In the genomic region with DNA sequence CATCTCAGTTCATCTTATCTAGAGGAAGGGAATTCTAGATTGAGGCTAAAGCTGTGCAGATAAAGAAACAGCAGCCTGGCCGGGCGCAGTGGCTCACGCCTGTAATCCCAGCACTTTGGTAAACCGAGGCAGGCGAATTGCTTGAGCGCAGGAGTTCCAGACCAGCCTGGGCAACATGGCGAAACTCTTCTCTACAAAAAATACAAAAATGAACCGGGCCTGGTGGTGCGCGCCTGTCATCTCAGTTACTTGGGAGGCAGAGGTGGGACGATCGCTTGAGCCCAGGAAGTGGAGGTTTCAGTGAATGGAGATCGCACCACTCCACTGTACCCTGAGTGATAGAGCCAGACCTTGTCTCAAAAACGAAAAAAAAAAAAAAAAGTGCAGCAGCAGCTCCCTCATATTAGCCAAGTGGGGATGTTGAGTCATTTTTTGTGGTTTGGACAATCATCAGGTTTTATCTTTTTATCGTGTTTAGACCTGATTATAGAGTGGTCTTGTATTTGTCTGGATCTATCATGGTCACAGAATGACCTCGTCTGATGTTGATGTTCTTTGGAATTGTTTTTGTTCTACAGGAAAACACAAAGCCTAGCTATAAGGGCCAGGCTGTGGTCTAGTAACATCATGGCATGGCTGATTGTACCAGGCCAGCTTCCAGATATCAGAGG, we compare ENCODE assay signal across 8 cellular contexts. TPM values are rescaled to one million over a fixed set of nuclear protein-coding genes. Genes with fewer than 3 reads are reported as not detected.
DNase-seq lines count a peak whose midpoint lies in the region; ATAC-seq and TF ChIP-seq lines count a peak whose summit lies in the region.

No MANE protein-coding gene starts in this region.

- no peak for TF ChIP-seq CTCF in BJ (IDR thresholded peaks at IDR 0.05; ENCODE audit: insufficient read depth, low read depth, low read length)
- TF ChIP-seq CTCF in KMS-11 (conservative IDR thresholded peaks at IDR 0.05; ENCODE audit: low read depth, low read length): no peak
- no peak for TF ChIP-seq CTCF in chondrocyte (IDR thresholded peaks at IDR 0.05)

- no peaks in the 10 kb centered on the region for H4K20me1 ChIP-seq in KMS-11 (ENCODE audit: insufficient read depth)

- intact Hi-C loops in naive thymus-derived CD4-positive, alpha-beta T cell (cut with micrococcal nuclease): loop anchor here (1.0 to 10.0 kb wide), 16 partner anchors 34 to 1909 kb away; a partner anchor contains a TSS

- no peak for ATAC-seq in naive thymus-derived CD4-positive, alpha-beta T cell
- no peak for ATAC-seq in GM21786 (IDR thresholded peaks at IDR 0.05; ENCODE audit: unreplicated experiment)
- ATAC-seq in GM19328 (IDR thresholded peaks at IDR 0.05; ENCODE audit: unreplicated experiment): no peak
- ATAC-seq in HG03342 (IDR thresholded peaks at IDR 0.05; ENCODE audit: unreplicated experiment): no peak

- H3K27me3 ChIP-seq in BJ (ENCODE audit: control insufficient read depth, insufficient read depth, low read length) (no peaks in the 10 kb centered on the region), KMS-11 (ENCODE audit: insufficient read depth, low read depth) (no peaks in the 10 kb centered on the region)
- H3K27me3 ChIP-seq in naive thymus-derived CD4-positive, alpha-beta T cell (ENCODE audit: control insufficient read depth in 2 of 2, insufficient read depth in 2 of 2, low read length in 2 of 2): no peaks in the 10 kb centered on the region

- H3K4me1 ChIP-seq in KMS-11 (ENCODE audit: low read depth, poor library complexity, severe bottlenecking): peaks cover 21% of the 10 kb centered on the region
- peaks cover 23 to 25% of the 10 kb centered on the region in 2 donors for H3K4me1 ChIP-seq in naive thymus-derived CD4-positive, alpha-beta T cell (ENCODE audit: control insufficient read depth in 2 of 2, insufficient read depth in 2 of 2, low read length in 2 of 2)

- H3K27ac ChIP-seq in KMS-11: no peak overlapping the region
- peak overlapping the region; percentile 91 for H3K27ac ChIP-seq in naive thymus-derived CD4-positive, alpha-beta T cell (ENCODE audit: low read depth, low read length)

- H3K9ac ChIP-seq in KMS-11: no peak overlapping the region; the same call in 1 of the 2 replicates

- H3K36me3 Mint-ChIP-seq in chondrocyte (ENCODE audit: low read depth): no peaks in the 10 kb centered on the region
- H3K36me3 Mint-ChIP-seq in naive thymus-derived CD4-positive, alpha-beta T cell: peaks cover 0 to 5% (median 0%) of the 10 kb centered on the region in 5 donors

- H3K36me3 ChIP-seq in BJ (ENCODE audit: control insufficient read depth, insufficient read depth, low read length) (no peaks in the 10 kb centered on the region), KMS-11 (ENCODE audit: insufficient read depth) (no peaks in the 10 kb centered on the region)
- peaks cover 0 to 4% (median 0%) of the 10 kb centered on the region in 3 experiments for H3K36me3 ChIP-seq in naive thymus-derived CD4-positive, alpha-beta T cell (ENCODE audit: control insufficient read depth in 2 of 3, insufficient read depth in 3 of 3, low read length in 3 of 3)

- no peaks in the 10 kb centered on the region for H3K27me3 Mint-ChIP-seq in chondrocyte (ENCODE audit: low read depth)
- H3K27me3 Mint-ChIP-seq in naive thymus-derived CD4-positive, alpha-beta T cell: no peaks in the 10 kb centered on the region

- H2AFZ ChIP-seq in KMS-11 (ENCODE audit: low read depth): peak overlapping the region; percentile 65

- DNase-seq in BJ (ENCODE audit: low read depth) (no peak), chondrocyte (ENCODE audit: low spot score) (no peak), activated gamma-delta T cell treated with Interleukin-2 at 50 U/mL for 16 hours (no peak)
- DNase-seq in naive thymus-derived CD4-positive, alpha-beta T cell: no peak

- H3K27ac Mint-ChIP-seq in chondrocyte (ENCODE audit: unreplicated experiment): peak overlapping the region; percentile 99
- H3K27ac Mint-ChIP-seq in naive thymus-derived CD4-positive, alpha-beta T cell: peak overlapping the region; percentile 70 to 100 (median 98)

- no peaks in the 10 kb centered on the region for H3K9me3 ChIP-seq in naive thymus-derived CD4-positive, alpha-beta T cell (ENCODE audit: control insufficient read depth in 2 of 3, low read length in 3 of 3)

- H3K4me1 Mint-ChIP-seq in chondrocyte (ENCODE audit: low read depth): peaks cover 36% of the 10 kb centered on the region
- H3K4me1 Mint-ChIP-seq in naive thymus-derived CD4-positive, alpha-beta T cell: peaks cover 27 to 53% (median 42%) of the 10 kb centered on the region in 7 donors

- peak overlapping the region; percentile 88 for H3K4me3 ChIP-seq in BJ (ENCODE audit: low read depth, low read length)
- H3K4me3 ChIP-seq in KMS-11 (IDR thresholded peaks at IDR 0.05; ENCODE audit: insufficient read depth, low read depth, low read length): no peak overlapping the region
- peak overlapping the region; percentile 89 for H3K4me3 ChIP-seq in naive thymus-derived CD4-positive, alpha-beta T cell (ENCODE audit: low read length)

- no peaks in the 10 kb centered on the region for H3K9me3 Mint-ChIP-seq in chondrocyte (ENCODE audit: low read depth)
- H3K9me3 Mint-ChIP-seq in naive thymus-derived CD4-positive, alpha-beta T cell: peaks cover 0 to 2% (median 0%) of the 10 kb centered on the region in 11 donors

- POLR2A ChIA-PET in BJ (lab: Charles Lee): interaction anchor here (0.7 kb wide), 1 partner anchor 689 kb away, joined by 3 read pairs; no protein-coding TSS in a partner anchor
- POLR2A ChIA-PET in naive thymus-derived CD4-positive, alpha-beta T cell (lab: Charles Lee): interaction anchor here (0.6 to 4.7 kb wide), 19 partner anchors 8 to 620 kb away, joined by 3 to 41 read pairs (median 4); a partner anchor contains a TSS

- peaks cover 32% of the 10 kb centered on the region for H3K79me2 ChIP-seq in KMS-11 (ENCODE audit: insufficient read depth, low read depth)

- CTCF ChIA-PET in BJ (lab: Yijun Ruan, JAX): interaction anchor here (1.4 to 2.6 kb wide), 7 partner anchors 9 to 180 kb away, joined by 4 to 22 read pairs (median 7); a partner anchor contains a TSS
- CTCF ChIA-PET in naive thymus-derived CD4-positive, alpha-beta T cell (lab: Charles Lee): interaction anchor here (0.5 to 2.9 kb wide), 5 partner anchors 26 to 181 kb away, joined by 3 to 11 read pairs (median 6); a partner anchor contains a TSS

- peak overlapping the region; percentile 94 for H3K4me3 Mint-ChIP-seq in chondrocyte (ENCODE audit: unreplicated experiment)
- peak overlapping the region; percentile 93 to 99 (median 97) for H3K4me3 Mint-ChIP-seq in naive thymus-derived CD4-positive, alpha-beta T cell

- H3K4me2 ChIP-seq in KMS-11: peak overlapping the region; percentile 76

RNA-seq across cellular contexts. Expression of a gene that starts 1.5 kb away (rescaled TPM):
- 55.5 and 70.1 TPM in 2 replicates for polyA plus RNA-seq in BJ (2011; rRNA removed)
- polyA minus RNA-seq in BJ (2011; rRNA and poly(A)+ RNA removed): 59.1 and 93.2 TPM in 2 replicates
- 54.8 to 58.1 TPM (median 54.8 TPM) in 3 replicates for total RNA-seq in chondrocyte
- 10 to 100 TPM; 29.1 to 40.7 (median 33.6) TPM for total RNA-seq in naive thymus-derived CD4-positive, alpha-beta T cell
- polyA plus RNA-seq in naive thymus-derived CD4-positive, alpha-beta T cell: 10 to 100 TPM; 15.0 to 21.5 TPM
